Comparison of ENCODE assay signal across 2 cellular contexts in the genomic region with DNA sequence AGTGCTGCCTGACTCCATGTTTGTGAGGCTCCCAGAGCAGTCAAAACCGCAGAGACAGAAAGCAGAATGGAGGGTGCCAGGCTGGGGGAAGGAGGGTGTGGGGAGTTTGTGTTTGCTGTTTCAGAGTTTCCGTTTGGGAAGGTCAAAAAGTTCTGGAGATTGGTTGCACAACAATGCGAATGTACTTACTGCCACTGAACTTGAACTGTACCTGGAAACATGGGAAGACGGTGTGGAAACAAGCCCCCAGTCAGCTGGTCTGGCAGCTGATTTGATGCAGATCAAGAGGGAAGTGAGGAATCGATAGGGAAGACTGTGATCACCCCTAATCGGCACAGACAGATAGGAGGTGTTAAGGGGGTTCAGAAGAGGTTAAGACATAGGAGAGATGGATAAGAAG.
TF ChIP-seq lines count a peak whose summit lies in the region.

No MANE protein-coding gene starts in this region.

TF ChIP-seq in IMR-90, 13 proteins besides CTCF, POLR2A, EP300 and RAD21 (continued from another document):
- no peak for TF ChIP-seq FOS (IDR thresholded peaks at IDR 0.05; ENCODE audit: low read depth, low read length)
- no peak for TF ChIP-seq MAFK (IDR thresholded peaks at IDR 0.05; ENCODE audit: low read depth, low read length)

TF ChIP-seq in liver, 16 proteins besides CTCF, POLR2A, EP300 and RAD21:
- TF ChIP-seq, protein P1, sequence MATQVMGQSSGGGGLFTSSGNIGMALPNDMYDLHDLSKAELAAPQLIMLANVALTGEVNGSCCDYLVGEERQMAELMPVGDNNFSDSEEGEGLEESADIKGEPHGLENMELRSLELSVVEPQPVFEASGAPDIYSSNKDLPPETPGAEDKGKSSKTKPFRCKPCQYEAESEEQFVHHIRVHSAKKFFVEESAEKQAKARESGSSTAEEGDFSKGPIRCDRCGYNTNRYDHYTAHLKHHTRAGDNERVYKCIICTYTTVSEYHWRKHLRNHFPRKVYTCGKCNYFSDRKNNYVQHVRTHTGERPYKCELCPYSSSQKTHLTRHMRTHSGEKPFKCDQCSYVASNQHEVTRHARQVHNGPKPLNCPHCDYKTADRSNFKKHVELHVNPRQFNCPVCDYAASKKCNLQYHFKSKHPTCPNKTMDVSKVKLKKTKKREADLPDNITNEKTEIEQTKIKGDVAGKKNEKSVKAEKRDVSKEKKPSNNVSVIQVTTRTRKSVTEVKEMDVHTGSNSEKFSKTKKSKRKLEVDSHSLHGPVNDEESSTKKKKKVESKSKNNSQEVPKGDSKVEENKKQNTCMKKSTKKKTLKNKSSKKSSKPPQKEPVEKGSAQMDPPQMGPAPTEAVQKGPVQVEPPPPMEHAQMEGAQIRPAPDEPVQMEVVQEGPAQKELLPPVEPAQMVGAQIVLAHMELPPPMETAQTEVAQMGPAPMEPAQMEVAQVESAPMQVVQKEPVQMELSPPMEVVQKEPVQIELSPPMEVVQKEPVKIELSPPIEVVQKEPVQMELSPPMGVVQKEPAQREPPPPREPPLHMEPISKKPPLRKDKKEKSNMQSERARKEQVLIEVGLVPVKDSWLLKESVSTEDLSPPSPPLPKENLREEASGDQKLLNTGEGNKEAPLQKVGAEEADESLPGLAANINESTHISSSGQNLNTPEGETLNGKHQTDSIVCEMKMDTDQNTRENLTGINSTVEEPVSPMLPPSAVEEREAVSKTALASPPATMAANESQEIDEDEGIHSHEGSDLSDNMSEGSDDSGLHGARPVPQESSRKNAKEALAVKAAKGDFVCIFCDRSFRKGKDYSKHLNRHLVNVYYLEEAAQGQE (IDR thresholded peaks at IDR 0.05), result peak; percentile 50
- peak; percentile 69 for TF ChIP-seq NR2F2 (IDR thresholded peaks at IDR 0.05)
- no peak for TF ChIP-seq TAF1 (conservative IDR thresholded peaks at IDR 0.05)
- peak; percentile 61 for TF ChIP-seq FOXA1 (IDR thresholded peaks at IDR 0.05)
- TF ChIP-seq, protein P2, sequence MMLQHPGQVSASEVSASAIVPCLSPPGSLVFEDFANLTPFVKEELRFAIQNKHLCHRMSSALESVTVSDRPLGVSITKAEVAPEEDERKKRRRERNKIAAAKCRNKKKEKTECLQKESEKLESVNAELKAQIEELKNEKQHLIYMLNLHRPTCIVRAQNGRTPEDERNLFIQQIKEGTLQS (IDR thresholded peaks at IDR 0.05), result peak; percentile 94
- TF ChIP-seq RXRA (IDR thresholded peaks at IDR 0.05), result peak; percentile 100
- peak in 1 of 2 donors; percentile 64 for TF ChIP-seq GABPA (IDR thresholded peaks at IDR 0.05 in 1 of 2, conservative IDR thresholded peaks at IDR 0.05 in 1 of 2)
- TF ChIP-seq FOXA2 (IDR thresholded peaks at IDR 0.05), result peak; percentile 32
- TF ChIP-seq HNF4G (IDR thresholded peaks at IDR 0.05), result peak; percentile 54
- TF ChIP-seq EGR1 (IDR thresholded peaks at IDR 0.05; ENCODE audit: low read depth in 2 of 2), result peak; percentile 84 to 91
- TF ChIP-seq, protein P3, sequence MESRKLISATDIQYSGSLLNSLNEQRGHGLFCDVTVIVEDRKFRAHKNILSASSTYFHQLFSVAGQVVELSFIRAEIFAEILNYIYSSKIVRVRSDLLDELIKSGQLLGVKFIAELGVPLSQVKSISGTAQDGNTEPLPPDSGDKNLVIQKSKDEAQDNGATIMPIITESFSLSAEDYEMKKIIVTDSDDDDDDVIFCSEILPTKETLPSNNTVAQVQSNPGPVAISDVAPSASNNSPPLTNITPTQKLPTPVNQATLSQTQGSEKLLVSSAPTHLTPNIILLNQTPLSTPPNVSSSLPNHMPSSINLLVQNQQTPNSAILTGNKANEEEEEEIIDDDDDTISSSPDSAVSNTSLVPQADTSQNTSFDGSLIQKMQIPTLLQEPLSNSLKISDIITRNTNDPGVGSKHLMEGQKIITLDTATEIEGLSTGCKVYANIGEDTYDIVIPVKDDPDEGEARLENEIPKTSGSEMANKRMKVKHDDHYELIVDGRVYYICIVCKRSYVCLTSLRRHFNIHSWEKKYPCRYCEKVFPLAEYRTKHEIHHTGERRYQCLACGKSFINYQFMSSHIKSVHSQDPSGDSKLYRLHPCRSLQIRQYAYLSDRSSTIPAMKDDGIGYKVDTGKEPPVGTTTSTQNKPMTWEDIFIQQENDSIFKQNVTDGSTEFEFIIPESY (IDR thresholded peaks at IDR 0.05), result peak; percentile 92
- TF ChIP-seq, protein P4, sequence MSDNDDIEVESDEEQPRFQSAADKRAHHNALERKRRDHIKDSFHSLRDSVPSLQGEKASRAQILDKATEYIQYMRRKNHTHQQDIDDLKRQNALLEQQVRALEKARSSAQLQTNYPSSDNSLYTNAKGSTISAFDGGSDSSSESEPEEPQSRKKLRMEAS (IDR thresholded peaks at IDR 0.05), result peak; percentile 95
- peak; percentile 87 to 94 for TF ChIP-seq JUND (IDR thresholded peaks at IDR 0.05)
- peak; percentile 96 for TF ChIP-seq SP1 (IDR thresholded peaks at IDR 0.05)
- peak; percentile 84 to 91 for TF ChIP-seq HNF4A (conservative IDR thresholded peaks at IDR 0.05)
- TF ChIP-seq YY1 (IDR thresholded peaks at IDR 0.05), result peak; percentile 83
